1 cellular context compared by ENCODE assay signal in genomic region chr5:143204474-143205246, GRCh38.
TF ChIP-seq lines count a peak whose summit lies in the region.

No MANE protein-coding gene starts in this region.

TF ChIP-seq in WTC11, 78 proteins besides CTCF, POLR2A, EP300 and RAD21:
- TF ChIP-seq PRDM15 (CRISPR knock-in tag; IDR thresholded peaks at IDR 0.05) (no peak), TP53 (CRISPR knock-in tag; IDR thresholded peaks at IDR 0.05) (no peak), PRRX2 (CRISPR knock-in tag; IDR thresholded peaks at IDR 0.05) (no peak), RORB (CRISPR knock-in tag; IDR thresholded peaks at IDR 0.05) (no peak), USF2 (CRISPR knock-in tag; IDR thresholded peaks at IDR 0.05) (no peak), SMAD4 (CRISPR knock-in tag; IDR thresholded peaks at IDR 0.05) (no peak), NR2C2 (CRISPR knock-in tag; IDR thresholded peaks at IDR 0.05) (no peak), PREB (CRISPR knock-in tag; IDR thresholded peaks at IDR 0.05; ENCODE audit: borderline replicate concordance) (no peak), ZNF396 (CRISPR knock-in tag; IDR thresholded peaks at IDR 0.05; ENCODE audit: borderline replicate concordance) (no peak), CDX4 (CRISPR knock-in tag; IDR thresholded peaks at IDR 0.05; ENCODE audit: borderline replicate concordance) (no peak), CBFB (CRISPR knock-in tag; IDR thresholded peaks at IDR 0.05; ENCODE audit: low read depth) (no peak), ATF6 (CRISPR knock-in tag; IDR thresholded peaks at IDR 0.05) (no peak), CREB1 (CRISPR knock-in tag; IDR thresholded peaks at IDR 0.05) (no peak), ETV6 (CRISPR knock-in tag; IDR thresholded peaks at IDR 0.05) (no peak), FOXP4 (CRISPR knock-in tag; IDR thresholded peaks at IDR 0.05) (no peak), HMGXB4 (CRISPR knock-in tag; IDR thresholded peaks at IDR 0.05) (no peak)
